ENCODE assay signal across 8 cellular contexts in genomic region chr4:183503497-183504063, GRCh38. TPM values are rescaled to one million over a fixed set of nuclear protein-coding genes. Genes with fewer than 3 reads are reported as not detected.
DNase-seq lines count a peak whose midpoint lies in the region; ATAC-seq, FAIRE-seq and TF ChIP-seq lines count a peak whose summit lies in the region.

No MANE protein-coding gene starts in this region.

- peak overlapping the region; percentile 81 for H3K9ac ChIP-seq in SK-N-SH

- no peak for TF ChIP-seq RAD21 in SK-N-SH (IDR thresholded peaks at IDR 0.05; ENCODE audit: low read length)

- TF ChIP-seq CTCF in SK-N-SH (IDR thresholded peaks at IDR 0.05), result no peak
- TF ChIP-seq CTCF in breast epithelium (IDR thresholded peaks at IDR 0.05), result no peak
- TF ChIP-seq CTCF in D721Med (IDR thresholded peaks at IDR 0.05; ENCODE audit: insufficient read depth, missing control alignments), result no peak

- H4K20me1 ChIP-seq in SK-N-SH (ENCODE audit: insufficient read depth), result no peaks in the 10 kb centered on the region; the same call in 1 of the 2 replicates

- peaks cover 47% of the 10 kb centered on the region for H3K79me2 ChIP-seq in SK-N-SH (ENCODE audit: insufficient read depth)

- DNase-seq in SK-N-SH (no peak), breast epithelium (ENCODE audit: low spot score in 2 of 2) (no peak), NCI-H1048 (lab: John Stamatoyannopoulos, UW) (no peak), D721Med (ENCODE audit: insufficient read length, low spot score) (no peak)

- H3K27ac ChIP-seq in SK-N-SH (ENCODE audit: low read depth in 2 of 2, low read length in 1 of 2), result peak overlapping the region; percentile 92 to 97
- H3K27ac ChIP-seq in KOPT-K1 (ENCODE audit: low read depth, low read length, poor library complexity, severe bottlenecking), result peak overlapping the region; percentile 96
- peak overlapping the region; percentile 97 to 100 for H3K27ac ChIP-seq in breast epithelium

- no peaks in the 10 kb centered on the region for H3K9me3 ChIP-seq in SK-N-SH
- H3K9me3 ChIP-seq in KOPT-K1 (ENCODE audit: insufficient read depth, low read length, poor library complexity, severe bottlenecking), result no peaks in the 10 kb centered on the region
- H3K9me3 ChIP-seq in breast epithelium, result no peaks in the 10 kb centered on the region
- H3K9me3 ChIP-seq in mononuclear cell (ENCODE audit: low read depth, low read length), result no peaks in the 10 kb centered on the region

- H3K27me3 ChIP-seq in SK-N-SH (ENCODE audit: insufficient read depth) (no peaks in the 10 kb centered on the region), breast epithelium (no peaks in the 10 kb centered on the region), mononuclear cell (ENCODE audit: insufficient read depth, low read length) (no peaks in the 10 kb centered on the region)

- H3K9me2 ChIP-seq in SK-N-SH, result no peaks in the 10 kb centered on the region

- FAIRE-seq in D721Med (lab: Jason Lieb, UNC), result no peak

- ATAC-seq in SK-N-SH treated with all-trans-retinoic acid at 6 μM for 48 hours (no peak), GM21717 (IDR thresholded peaks at IDR 0.05; ENCODE audit: unreplicated experiment) (peak; percentile 7)

- H2AFZ ChIP-seq in SK-N-SH (ENCODE audit: low read depth), result peak overlapping the region; percentile 93

- CTCF ChIA-PET in SK-N-SH (lab: Yijun Ruan, JAX), result interaction anchor here (0.9 to 2.5 kb wide), 5 partner anchors 10 to 661 kb away, joined by 3 to 12 read pairs (median 3); no protein-coding TSS in a partner anchor

- H3K4me3 ChIP-seq in SK-N-SH (ENCODE audit: low read depth in 2 of 2, low read length in 1 of 2) (peak overlapping the region; percentile 83 to 96), breast epithelium (peak overlapping the region; percentile 74 to 98 (median 96)), mononuclear cell (ENCODE audit: low read length) (peak overlapping the region; percentile 81)

- TF ChIP-seq EP300 in SK-N-SH (IDR thresholded peaks at IDR 0.05; ENCODE audit: borderline replicate concordance in 1 of 2, low read depth in 1 of 2, low read length in 1 of 2), result no peak

- TF ChIP-seq POLR2A in breast epithelium (IDR thresholded peaks at IDR 0.05), result no peak

- H3F3A ChIP-seq in SK-N-SH (replicated peaks; ENCODE audit: insufficient read depth), result peaks cover 4% of the 10 kb centered on the region

- under 1% methylated on average over 13 of the region's 15 CpGs for WGBS in SK-N-SH (ENCODE audit: low lambda C conversion rate)

- POLR2A ChIA-PET in SK-N-SH (lab: Yijun Ruan, JAX), result interaction anchor here (0.5 to 1.6 kb wide), 3 partner anchors 30 to 96 kb away, joined by 3 to 4 read pairs (median 3); no protein-coding TSS in a partner anchor

- peak overlapping the region; percentile 83 for H3K4me2 ChIP-seq in SK-N-SH

- H3K36me3 ChIP-seq in SK-N-SH (replicated peaks in 1 of 2; ENCODE audit: control insufficient read depth in 1 of 2, insufficient read depth in 2 of 2, low read length in 1 of 2) (no peaks in the 10 kb centered on the region), KOPT-K1 (ENCODE audit: insufficient read depth, low read length) (no peaks in the 10 kb centered on the region), breast epithelium (no peaks in the 10 kb centered on the region)

- H3K4me1 ChIP-seq in SK-N-SH (ENCODE audit: control insufficient read depth in 1 of 2, insufficient read depth in 2 of 2, low read depth in 1 of 2, low read length in 1 of 2) (peaks cover 4 to 9% of the 10 kb centered on the region in 2 experiments; a peak in 3 of 4 replicates), breast epithelium (no peaks in the 10 kb centered on the region), mononuclear cell (ENCODE audit: insufficient read depth, low read length) (peaks cover 15% of the 10 kb centered on the region)

- intact Hi-C loops in breast epithelium (cut with DNase I; ENCODE audit: low total_unique reads), result no loop called here

TF ChIP-seq in SK-N-SH, 30 proteins besides CTCF, POLR2A, EP300 and RAD21:
- TF ChIP-seq GATA2 (CRISPR knock-in tag; IDR thresholded peaks at IDR 0.05) (no peak), RXRA (IDR thresholded peaks at IDR 0.05; ENCODE audit: borderline replicate concordance, low read depth) (no peak), MXI1 (IDR thresholded peaks at IDR 0.05; ENCODE audit: low read depth, low read length) (0 out of 2 replicates have a peak, but pooled peaks have one; percentile 12), USF1 (IDR thresholded peaks at IDR 0.05; ENCODE audit: borderline replicate concordance, low read depth) (no peak)

TF ChIP-seq in SK-N-SH treated with all-trans-retinoic acid at 6 μM for 48 hours, 23 proteins besides CTCF, POLR2A, EP300 and RAD21:
- no peak for TF ChIP-seq ZNF565 (CRISPR knock-in tag; conservative IDR thresholded peaks at IDR 0.05; ENCODE audit: low read depth)
- no peak for TF ChIP-seq ISL1 (CRISPR knock-in tag; IDR thresholded peaks at IDR 0.05)
- no peak for TF ChIP-seq OSR1 (CRISPR knock-in tag; IDR thresholded peaks at IDR 0.05)
- TF ChIP-seq RARB (CRISPR knock-in tag; IDR thresholded peaks at IDR 0.05), result no peak
- TF ChIP-seq PPARA (CRISPR knock-in tag; IDR thresholded peaks at IDR 0.05; ENCODE audit: borderline replicate concordance), result no peak
- TF ChIP-seq ZC3H10 (CRISPR knock-in tag; IDR thresholded peaks at IDR 0.05), result no peak
- TF ChIP-seq TCF4 (CRISPR knock-in tag; IDR thresholded peaks at IDR 0.05; ENCODE audit: borderline replicate concordance), result no peak
- TF ChIP-seq ZNF70 (CRISPR knock-in tag; IDR thresholded peaks at IDR 0.05), result no peak
- TF ChIP-seq ZNF8 (CRISPR knock-in tag; IDR thresholded peaks at IDR 0.05), result no peak
- TF ChIP-seq ARNTL (CRISPR knock-in tag; IDR thresholded peaks at IDR 0.05; ENCODE audit: borderline replicate concordance, low read depth), result no peak
- no peak for TF ChIP-seq TOX (CRISPR knock-in tag; IDR thresholded peaks at IDR 0.05; ENCODE audit: borderline replicate concordance)
- no peak for TF ChIP-seq CREB5 (CRISPR knock-in tag; IDR thresholded peaks at IDR 0.05; ENCODE audit: low read depth)
- no peak for TF ChIP-seq TSHZ2 (CRISPR knock-in tag; IDR thresholded peaks at IDR 0.05)
- TF ChIP-seq POU6F1 (CRISPR knock-in tag; IDR thresholded peaks at IDR 0.05; ENCODE audit: borderline replicate concordance, low read depth), result no peak
- no peak for TF ChIP-seq SNAI2 (CRISPR knock-in tag; IDR thresholded peaks at IDR 0.05)
- TF ChIP-seq ESRRG (CRISPR knock-in tag; IDR thresholded peaks at IDR 0.05), result no peak
- TF ChIP-seq BACH2 (CRISPR knock-in tag; IDR thresholded peaks at IDR 0.05; ENCODE audit: borderline replicate concordance), result no peak

RNA-seq across cellular contexts. Expression of gene ING2, which starts 1.3 kb away (rescaled TPM):
- polyA plus RNA-seq in SK-N-SH (2012; rRNA removed), result 14.1 and 15.1 TPM in 2 replicates
- polyA plus RNA-seq in SK-N-SH (2012; cell fraction: cytosol; rRNA removed), result 20.3 and 28.3 TPM in 2 replicates
- polyA plus RNA-seq in SK-N-SH (2012; cell fraction: nucleus; rRNA removed), result 3.9 and 4.3 TPM in 2 replicates
- 10 to 100 TPM in 2 of 3 donors, 1 to 10 TPM in 1; 7.9 to 23.0 (median 13.8) TPM for total RNA-seq in breast epithelium
- 7.8 TPM for total RNA-seq in mononuclear cell

RNA-seq across cellular contexts. Expression of gene CDKN2AIP, which starts 59.1 kb away (rescaled TPM):
- 8.3 and 10.6 TPM in 2 replicates for polyA plus RNA-seq in SK-N-SH (2012; rRNA removed)
- polyA plus RNA-seq in SK-N-SH (2012; cell fraction: cytosol; rRNA removed), result 9.4 and 10.1 TPM in 2 replicates
- polyA plus RNA-seq in SK-N-SH (2012; cell fraction: nucleus; rRNA removed), result 6.2 and 12.3 TPM in 2 replicates
- total RNA-seq in breast epithelium (10 to 100 TPM; 22.2 to 37.3 (median 23.3) TPM), mononuclear cell (53.4 TPM)
